8 cellular contexts compared by ENCODE assay signal in genomic region chr14:59020382-59020781, GRCh38.
A peak's percentile ranks its signal among the peaks of the same experiment; 100 is the strongest.
DNase-seq lines count a peak whose midpoint lies in the region; ATAC-seq and TF ChIP-seq lines count a peak whose summit lies in the region.

No MANE protein-coding gene starts in this region.

- no peaks in the 10 kb centered on the region for H3K79me2 ChIP-seq in mesendoderm (ENCODE audit: control insufficient read depth, insufficient read depth, low read length)

- H3K56ac ChIP-seq in mesendoderm (ENCODE audit: low read length): no peak overlapping the region

- WGBS in mesendoderm (ENCODE audit: extremely low coverage, insufficient coverage, low lambda C conversion rate): no CpG with 5 or more reads among the region's 1 CpG

- H3K36me3 ChIP-seq in WERI-Rb-1 (no peaks in the 10 kb centered on the region), mesendoderm (ENCODE audit: control insufficient read depth, insufficient read depth, low read length) (no peaks in the 10 kb centered on the region), vagina (no peaks in the 10 kb centered on the region)

- no peak overlapping the region for H3K4me2 ChIP-seq in mesendoderm (ENCODE audit: low read length)

- no peak overlapping the region for H2BK5ac ChIP-seq in mesendoderm (ENCODE audit: low read length)

- H3K9ac ChIP-seq in mesendoderm (ENCODE audit: low read length): no peak overlapping the region

- no peaks in the 10 kb centered on the region for H3K79me1 ChIP-seq in mesendoderm (ENCODE audit: low read length)

- peak; percentile 20 for DNase-seq in DMS53 treated with DMSO at 0.1 percent for 48 hours (lab: John Stamatoyannopoulos, UW; ENCODE audit: unreplicated experiment)
- peak; percentile 10 for DNase-seq in HuH-7 (ENCODE audit: low spot score)
- peak; percentile 38 for DNase-seq in WERI-Rb-1
- DNase-seq in mesendoderm: peak; percentile 36
- DNase-seq in vagina (ENCODE audit: extremely low spot score in 2 of 2): no peak

- peak overlapping the region; percentile 28 for H4K8ac ChIP-seq in mesendoderm (ENCODE audit: low read depth, low read length)

- no peaks in the 10 kb centered on the region for H3K27me3 ChIP-seq in WERI-Rb-1 (ENCODE audit: insufficient read depth, low read depth, severe bottlenecking)
- H3K27me3 ChIP-seq in mesendoderm (ENCODE audit: insufficient read depth, low read length, poor library complexity): no peaks in the 10 kb centered on the region
- no peaks in the 10 kb centered on the region for H3K27me3 ChIP-seq in vagina

- TF ChIP-seq CTCF in WERI-Rb-1 (IDR thresholded peaks at IDR 0.05; ENCODE audit: low read depth, low read length): peak; percentile 65
- TF ChIP-seq CTCF in vagina (IDR thresholded peaks at IDR 0.05): no peak

- no peak overlapping the region for H2BK15ac ChIP-seq in mesendoderm (replicated peaks; ENCODE audit: low read depth)

- H3K4me3 ChIP-seq in WERI-Rb-1 (ENCODE audit: low read depth, low read length): no peak overlapping the region
- no peak overlapping the region for H3K4me3 ChIP-seq in mesendoderm (ENCODE audit: low read length)
- H3K4me3 ChIP-seq in vagina: no peak overlapping the region

- H3K18ac ChIP-seq in mesendoderm (ENCODE audit: low read length): no peak overlapping the region

- H3K23ac ChIP-seq in mesendoderm (ENCODE audit: low read length): no peak overlapping the region

- TF ChIP-seq POLR2A in vagina (IDR thresholded peaks at IDR 0.05): no peak

- H2AK5ac ChIP-seq in mesendoderm (ENCODE audit: low read length): no peak overlapping the region

- ATAC-seq in HG03460 (IDR thresholded peaks at IDR 0.05; ENCODE audit: unreplicated experiment): no peak
- no peak for ATAC-seq in HG03354 (IDR thresholded peaks at IDR 0.05; ENCODE audit: poor library complexity, severe bottlenecking, unreplicated experiment)
- ATAC-seq in GM21390 (IDR thresholded peaks at IDR 0.05; ENCODE audit: unreplicated experiment): no peak

- no peaks in the 10 kb centered on the region for H3K9me3 ChIP-seq in WERI-Rb-1 (ENCODE audit: severe bottlenecking)
- H3K9me3 ChIP-seq in vagina: no peaks in the 10 kb centered on the region

- intact Hi-C loops in vagina (cut with DNase I): loop anchor here (10.0 kb wide), 1 partner anchor 386 kb away; the partner anchor contains the start of gene DACT1

- H4K5ac ChIP-seq in mesendoderm (ENCODE audit: low read length): no peak overlapping the region

- H3K4me1 ChIP-seq in mesendoderm (ENCODE audit: control insufficient read depth, low read depth, low read length) (peaks cover 7% of the 10 kb centered on the region), vagina (no peaks in the 10 kb centered on the region)

- H3K4ac ChIP-seq in mesendoderm (ENCODE audit: low read depth, low read length): no peak overlapping the region

- H3K27ac ChIP-seq in WERI-Rb-1 (no peak overlapping the region), mesendoderm (ENCODE audit: low read depth, low read length) (no peak overlapping the region), vagina (no peak overlapping the region)

- no peak overlapping the region for H2BK120ac ChIP-seq in mesendoderm (ENCODE audit: low read depth, low read length)

Comparison
In these comparisons a context has a peak if more than half of its experiments do, and no peak if none do; other contexts are left out.
1. DNase-seq: peak in DMS53 treated with DMSO at 0.1 percent for 48 hours (single experiment), HuH-7 (single experiment), WERI-Rb-1 (single experiment) and mesendoderm (single experiment); none in vagina (0 of 2).